ENCODE assay signal across 17 cellular contexts in the genomic region with DNA sequence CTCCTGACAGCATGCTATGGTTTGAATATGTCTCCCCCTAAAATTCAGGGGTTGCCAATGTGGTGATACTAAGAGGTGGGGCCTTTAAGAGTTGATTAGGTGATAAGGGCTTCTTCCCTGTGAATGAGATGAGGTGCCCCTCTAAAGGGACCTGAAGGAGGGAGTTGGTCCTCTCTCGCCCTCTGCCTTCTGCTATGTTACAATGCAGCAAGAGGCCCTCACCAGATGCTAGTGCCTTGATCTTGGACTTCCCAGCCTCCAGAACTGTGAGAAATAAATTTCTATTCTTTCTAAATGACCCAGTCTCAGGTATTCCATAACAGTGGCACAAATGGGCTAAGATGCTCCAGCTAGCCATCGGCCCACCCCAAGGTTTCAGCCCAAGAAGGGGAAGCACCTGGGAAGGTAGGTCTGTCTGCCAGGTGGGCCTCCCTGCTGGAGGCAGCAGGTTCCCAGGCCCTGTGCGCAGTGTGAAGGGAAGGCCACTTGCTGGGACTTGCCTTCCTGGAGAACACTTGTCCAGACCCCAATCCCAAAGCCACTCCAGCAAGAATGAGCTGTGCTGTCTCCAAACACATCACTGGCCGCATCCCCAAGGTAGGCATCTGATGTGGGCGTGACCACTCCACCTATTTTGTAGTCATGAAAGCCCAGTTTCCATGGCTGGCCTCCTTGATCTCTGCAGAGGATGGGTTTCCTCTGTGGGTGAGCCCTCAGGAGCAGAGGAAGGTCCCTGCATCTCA. TPM values are rescaled to one million over a fixed set of nuclear protein-coding genes. Genes with fewer than 3 reads are reported as not detected.
DNase-seq lines count a peak whose midpoint lies in the region; ATAC-seq, FAIRE-seq and TF ChIP-seq lines count a peak whose summit lies in the region.
"Had no signal": no experiment of that assay in that cellular context is flagged by ENCODE, and none has a peak within 500 bp of the region (broad histone marks: within the 10 kb centered on the region; RNA-seq: fewer than 3 reads in every experiment).

No MANE protein-coding gene starts in this region.

- no peak overlapping the region for H3K27ac Mint-ChIP-seq in endothelial cell (ENCODE audit: unreplicated experiment)
- H3K27ac Mint-ChIP-seq: dendritic cell treated with granulocyte-macrophage colony-stimulating factor and Interleukin-4, amounts not matched to agents 40 ng/mL and 50 ng/mL, for 4 days; memory B cell; stimulated activated naive CD8-positive, alpha-beta T cell treated with anti-CD3 and anti-CD28 coated beads, Interleukin-15, Interleukin-2, amounts not matched to agents 100 ng/mL and 50 ng/mL, for 24 hours had no signal

- H3K27ac ChIP-seq in HepG2 (ENCODE audit: extremely low read length, insufficient read depth, low read length): no peak overlapping the region
- H3K27ac ChIP-seq in right lobe of liver: no peak overlapping the region
- no peak overlapping the region for H3K27ac ChIP-seq in VCaP
- H3K27ac ChIP-seq in esophagus squamous epithelium: peak overlapping the region; percentile 43 to 78 (median 70)
- H3K27ac ChIP-seq in vagina: peak overlapping the region; percentile 54

- DNase-seq in HepG2 (ENCODE audit: low spot score) (no peak), right lobe of liver (no peak), esophagus squamous epithelium (lab: John Stamatoyannopoulos, UW) (no peak), vagina (ENCODE audit: extremely low spot score in 2 of 2) (no peak), putamen (ENCODE audit: low spot score) (no peak), endothelial cell (ENCODE audit: low spot score) (no peak)
- DNase-seq: activated T-cell treated with anti-CD3 and anti-CD28 coated beads, Interleukin-2, amount 50 U/mL, for 48 hours; foreskin melanocyte; NCI-H187 treated with DMSO at 0.1 percent for 48 hours; Right ventricle myocardium superior; T-helper 9 cell had no signal

- intact Hi-C loops in HepG2 (cut with micrococcal nuclease; ENCODE audit: unreplicated experiment): no loop called here
- intact Hi-C loops in right lobe of liver (cut with DNase I): no loop called here
- intact Hi-C loops in esophagus squamous epithelium (cut with DNase I): no loop called here
- intact Hi-C loops in vagina (cut with DNase I): no loop called here

- H3K27me3 ChIP-seq in HepG2 (ENCODE audit: control insufficient read depth in 1 of 2, insufficient read depth in 2 of 2, low read length in 2 of 2) (peaks cover 0 to 16% of the 10 kb centered on the region in 2 experiments; a peak in 1 of 5 replicates), right lobe of liver (no peaks in the 10 kb centered on the region), esophagus squamous epithelium (peaks cover 0 to 6% (median 0%) of the 10 kb centered on the region in 4 donors), vagina (no peaks in the 10 kb centered on the region)

- no peaks in the 10 kb centered on the region for H3K79me2 ChIP-seq in HepG2 (ENCODE audit: insufficient read depth, low read length)

- FAIRE-seq in HepG2 (lab: Jason Lieb, UNC): no peak

- TF ChIP-seq CTCF in HepG2 (CRISPR knock-in tag; IDR thresholded peaks at IDR 0.05) (peak; percentile 30), right lobe of liver (IDR thresholded peaks at IDR 0.05) (no peak), VCaP (conservative IDR thresholded peaks at IDR 0.05) (peak; percentile 30; the same call in 1 of the 2 replicates), esophagus squamous epithelium (IDR thresholded peaks at IDR 0.05) (no peak), vagina (IDR thresholded peaks at IDR 0.05) (no peak), endothelial cell (IDR thresholded peaks at IDR 0.05; ENCODE audit: unreplicated experiment) (no peak)

- ATAC-seq in HepG2 (no peak), right lobe of liver (no peak), GM18909 (IDR thresholded peaks at IDR 0.05; ENCODE audit: poor library complexity, unreplicated experiment) (no peak)

- H3K4me3 Mint-ChIP-seq in endothelial cell (ENCODE audit: unreplicated experiment): no peak overlapping the region
- H3K4me3 Mint-ChIP-seq: dendritic cell treated with granulocyte-macrophage colony-stimulating factor and Interleukin-4, amounts not matched to agents 40 ng/mL and 50 ng/mL, for 4 days; memory B cell; stimulated activated naive CD8-positive, alpha-beta T cell treated with anti-CD3 and anti-CD28 coated beads, Interleukin-15, Interleukin-2, amounts not matched to agents 100 ng/mL and 50 ng/mL, for 24 hours had no signal

- H4K20me1 ChIP-seq in HepG2 (ENCODE audit: insufficient read depth, low read length): no peaks in the 10 kb centered on the region

- H3K4me3 ChIP-seq in HepG2 (replicated peaks in 1 of 3; ENCODE audit: insufficient read depth in 1 of 3, low read depth in 2 of 3, low read length in 3 of 3): no peak overlapping the region
- H3K4me3 ChIP-seq in right lobe of liver: no peak overlapping the region
- no peak overlapping the region for H3K4me3 ChIP-seq in esophagus squamous epithelium
- no peak overlapping the region for H3K4me3 ChIP-seq in vagina

- H3K9me3 ChIP-seq in HepG2 (ENCODE audit: low read length) (no peaks in the 10 kb centered on the region), right lobe of liver (no peaks in the 10 kb centered on the region), esophagus squamous epithelium (no peaks in the 10 kb centered on the region), vagina (no peaks in the 10 kb centered on the region)

- no CpG with 5 or more reads among the region's 5 CpGs for WGBS in HepG2 (ENCODE audit: low lambda C conversion rate)
- 72% methylated on average over 3 of the region's 5 CpGs for WGBS in right lobe of liver (ENCODE audit: insufficient coverage, low coverage, low lambda C conversion rate, missing lambda C conversion rate)
- 45 to 63% methylated on average over 2 to 4 of the region's 5 CpGs for WGBS in esophagus squamous epithelium, 2 donors

- no TSS peak for BruUV-seq in HepG2 (replicated peaks; lab: Mats Ljungman, UMichigan)

- no peak overlapping the region for H3K9ac ChIP-seq in HepG2 (ENCODE audit: insufficient read depth, low read depth, low read length)

- TF ChIP-seq EP300 in HepG2 (IDR thresholded peaks at IDR 0.05; ENCODE audit: low read depth in 2 of 2, low read length in 2 of 2) (no peak), HepG2 (CRISPR knock-in tag; IDR thresholded peaks at IDR 0.05; ENCODE audit: borderline replicate concordance) (no peak)

- TF ChIP-seq POLR2A in HepG2 (IDR thresholded peaks at IDR 0.05; ENCODE audit: insufficient read depth in 1 of 2, low read depth in 2 of 2, low read length in 2 of 2): no peak
- TF ChIP-seq POLR2A in right lobe of liver (IDR thresholded peaks at IDR 0.05): no peak
- no peak for TF ChIP-seq POLR2A in esophagus squamous epithelium (IDR thresholded peaks at IDR 0.05)
- no peak for TF ChIP-seq POLR2A in vagina (IDR thresholded peaks at IDR 0.05)

- POLR2A ChIA-PET in HepG2 (lab: Yijun Ruan, JAX): no interaction called here

- in situ Hi-C loops in HepG2 (cut with HindIII; ENCODE audit: extremely low pct_ligation_motif_present, low pct_unique_long_range_greater_than_20kb): no loop called here

- peaks cover 8% of the 10 kb centered on the region for H3K4me1 Mint-ChIP-seq in endothelial cell (ENCODE audit: unreplicated experiment)
- H3K4me1 Mint-ChIP-seq: memory B cell had no signal

- no peaks in the 10 kb centered on the region for H3K27me3 Mint-ChIP-seq in endothelial cell (ENCODE audit: unreplicated experiment)

- no peak for TF ChIP-seq RAD21 in HepG2 (CRISPR knock-in tag; IDR thresholded peaks at IDR 0.05)

- no peak overlapping the region for H3K4me2 ChIP-seq in HepG2 (ENCODE audit: low read depth, low read length)

- H3K9me3 Mint-ChIP-seq in endothelial cell (ENCODE audit: unreplicated experiment): no peaks in the 10 kb centered on the region
- H3K9me3 Mint-ChIP-seq: dendritic cell treated with granulocyte-macrophage colony-stimulating factor and Interleukin-4, amounts not matched to agents 40 ng/mL and 50 ng/mL, for 4 days; memory B cell; stimulated activated naive CD8-positive, alpha-beta T cell treated with anti-CD3 and anti-CD28 coated beads, Interleukin-15, Interleukin-2, amounts not matched to agents 100 ng/mL and 50 ng/mL, for 24 hours had no signal

- no peak overlapping the region for H2AFZ ChIP-seq in HepG2 (ENCODE audit: low read length)

- H3K36me3 ChIP-seq in HepG2 (replicated peaks in 1 of 2; ENCODE audit: control insufficient read depth in 1 of 2, insufficient read depth in 2 of 2, low read length in 2 of 2) (no peaks in the 10 kb centered on the region), right lobe of liver (no peaks in the 10 kb centered on the region), esophagus squamous epithelium (no peaks in the 10 kb centered on the region), vagina (no peaks in the 10 kb centered on the region)

- H3K36me3 Mint-ChIP-seq in endothelial cell (ENCODE audit: low read depth, unreplicated experiment): peaks cover 3% of the 10 kb centered on the region
- H3K36me3 Mint-ChIP-seq: memory B cell had no signal

- CTCF ChIA-PET in HepG2 (lab: Yijun Ruan, JAX; ENCODE audit: low intra/inter-chr PET ratio, low total read pairs): no interaction called here

- peaks cover 9% of the 10 kb centered on the region; the same call in 1 of the 2 replicates for H3K4me1 ChIP-seq in HepG2 (ENCODE audit: insufficient read depth, low read length)
- H3K4me1 ChIP-seq in right lobe of liver: no peaks in the 10 kb centered on the region
- H3K4me1 ChIP-seq in esophagus squamous epithelium: peaks cover 10 to 39% (median 16%) of the 10 kb centered on the region in 3 donors
- peaks cover 12% of the 10 kb centered on the region for H3K4me1 ChIP-seq in vagina

RNA-seq across cellular contexts. Expression of a gene that starts 9.0 kb away (rescaled TPM):
- 0.15 and 0.18 TPM in 2 replicates for total RNA-seq in HepG2 (2016; rRNA removed; fragmentation: Illumina TruSeq; extraction: Trizol)
- 0.09 TPM in 1 of 2 replicates, not detected in the other for total RNA-seq in HepG2 (2016; cell fraction: cytosol; rRNA removed; fragmentation: Illumina TruSeq; extraction: Trizol; ENCODE audit: low read depth)
- total RNA-seq in HepG2 (2016; cell fraction: insoluble cytoplasmic fraction; rRNA removed; fragmentation: Illumina TruSeq; extraction: Trizol): 0.16 and 0.26 TPM in 2 replicates
- 0.19 and 0.55 TPM in 2 replicates for total RNA-seq in HepG2 (2016; cell fraction: membrane; rRNA removed; fragmentation: Illumina TruSeq; extraction: Trizol)
- total RNA-seq in HepG2 (2016; cell fraction: nucleus; rRNA removed; fragmentation: Illumina TruSeq; extraction: Trizol): 0.28 TPM in 1 of 2 replicates, not detected in the other
- 0.07 and 0.10 TPM in 2 replicates for polyA plus RNA-seq in HepG2 (2011; rRNA removed)
- 0.07 and 0.08 TPM in 2 replicates for polyA plus RNA-seq in HepG2 (2011; cell fraction: cytosol; rRNA removed)
- polyA plus RNA-seq in HepG2 (2011; cell fraction: nucleus; rRNA removed): 0.05 and 0.09 TPM in 2 replicates
- 0.09 and 0.11 TPM in 2 replicates for polyA plus RNA-seq in HepG2 (2012)
- 0.02 and 0.06 TPM in 2 replicates for polyA plus RNA-seq in HepG2 (2016; cell fraction: cytosol; fragmentation: Illumina TruSeq; extraction: Trizol; ENCODE audit: low read depth)
- 0.14 and 0.17 TPM in 2 replicates for polyA plus RNA-seq in HepG2 (2016; cell fraction: insoluble cytoplasmic fraction; fragmentation: Illumina TruSeq; extraction: Trizol; ENCODE audit: low read depth)
- 0.08 and 0.12 TPM in 2 replicates for polyA plus RNA-seq in HepG2 (2016; cell fraction: membrane; fragmentation: Illumina TruSeq; extraction: Trizol; ENCODE audit: low read depth)
- polyA plus RNA-seq in HepG2 (2016; cell fraction: nucleus; fragmentation: Illumina TruSeq; extraction: Trizol; ENCODE audit: insufficient read depth, low read depth): 0.25 and 0.30 TPM in 2 replicates
- not detected in 2 replicates for polyA minus RNA-seq in HepG2 (2011; rRNA and poly(A)+ RNA removed; ENCODE audit: low replicate concordance)
- not detected in 2 replicates for polyA minus RNA-seq in HepG2 (2011; cell fraction: cytosol; rRNA and poly(A)+ RNA removed)
- not detected in 2 replicates for polyA minus RNA-seq in HepG2 (2011; cell fraction: nucleus; rRNA and poly(A)+ RNA removed)
- total RNA-seq in right lobe of liver: not detected
- not detected for total RNA-seq in esophagus squamous epithelium
- total RNA-seq in vagina: not detected
- not detected for total RNA-seq in endothelial cell (ENCODE audit: unreplicated experiment)
- total RNA-seq: Right ventricle myocardium superior, skeletal muscle tissue had no signal

RNA-seq across cellular contexts. Expression of a gene that starts 21.7 kb away (rescaled TPM):
- total RNA-seq in HepG2 (2016; rRNA removed; fragmentation: Illumina TruSeq; extraction: Trizol): 5.0 and 5.5 TPM in 2 replicates
- 8.5 and 9.0 TPM in 2 replicates for total RNA-seq in HepG2 (2016; cell fraction: cytosol; rRNA removed; fragmentation: Illumina TruSeq; extraction: Trizol; ENCODE audit: low read depth)
- 4.2 and 7.9 TPM in 2 replicates for total RNA-seq in HepG2 (2016; cell fraction: insoluble cytoplasmic fraction; rRNA removed; fragmentation: Illumina TruSeq; extraction: Trizol)
- 9.2 and 10.5 TPM in 2 replicates for total RNA-seq in HepG2 (2016; cell fraction: membrane; rRNA removed; fragmentation: Illumina TruSeq; extraction: Trizol)
- 5.4 and 8.0 TPM in 2 replicates for total RNA-seq in HepG2 (2016; cell fraction: nucleus; rRNA removed; fragmentation: Illumina TruSeq; extraction: Trizol)
- polyA plus RNA-seq in HepG2 (2011; rRNA removed): 24.5 and 27.7 TPM in 2 replicates
- polyA plus RNA-seq in HepG2 (2011; cell fraction: cytosol; rRNA removed): 23.2 and 24.9 TPM in 2 replicates
- 24.4 and 32.0 TPM in 2 replicates for polyA plus RNA-seq in HepG2 (2011; cell fraction: nucleus; rRNA removed)
- 11.9 and 13.0 TPM in 2 replicates for polyA plus RNA-seq in HepG2 (2012)
- 9.3 and 10.8 TPM in 2 replicates for polyA plus RNA-seq in HepG2 (2016; cell fraction: cytosol; fragmentation: Illumina TruSeq; extraction: Trizol; ENCODE audit: low read depth)
- polyA plus RNA-seq in HepG2 (2016; cell fraction: insoluble cytoplasmic fraction; fragmentation: Illumina TruSeq; extraction: Trizol; ENCODE audit: low read depth): 4.7 and 5.9 TPM in 2 replicates
- 9.9 and 11.2 TPM in 2 replicates for polyA plus RNA-seq in HepG2 (2016; cell fraction: membrane; fragmentation: Illumina TruSeq; extraction: Trizol; ENCODE audit: low read depth)
- polyA plus RNA-seq in HepG2 (2016; cell fraction: nucleus; fragmentation: Illumina TruSeq; extraction: Trizol; ENCODE audit: insufficient read depth, low read depth): 10.8 and 12.0 TPM in 2 replicates
- polyA minus RNA-seq in HepG2 (2011; rRNA and poly(A)+ RNA removed; ENCODE audit: low replicate concordance): 14.8 and 19.2 TPM in 2 replicates
- polyA minus RNA-seq in HepG2 (2011; cell fraction: cytosol; rRNA and poly(A)+ RNA removed): 5.1 and 5.8 TPM in 2 replicates
- polyA minus RNA-seq in HepG2 (2011; cell fraction: nucleus; rRNA and poly(A)+ RNA removed): 7.6 and 9.4 TPM in 2 replicates
- total RNA-seq in right lobe of liver: 10 to 100 TPM in 2 of 6 experiments, 1 to 10 TPM in 4; 4.9 to 10.9 (median 8.4) TPM
- 1 to 10 TPM; 4.3 to 9.2 (median 7.0) TPM for total RNA-seq in esophagus squamous epithelium
- 10.8 TPM for total RNA-seq in vagina
- 17.7 TPM for total RNA-seq in endothelial cell (ENCODE audit: unreplicated experiment)

Comparison
In these comparisons a context has a peak if more than half of its experiments do, and no peak if none do; other contexts are left out.
1. CTCF ChIP-seq: peak in HepG2 (single experiment) and VCaP (single experiment); none in right lobe of liver (0 of 4), esophagus squamous epithelium (0 of 6), vagina (0 of 3) and endothelial cell (single experiment).
2. H3K27ac ChIP-seq: peak in esophagus squamous epithelium (4 of 4) and vagina (single experiment); none in HepG2 (single experiment), right lobe of liver (0 of 3) and VCaP (single experiment).